In genomic region chr7:30478349-30479228, GRCh38 we compare ENCODE assay signal across 8 cellular contexts. TPM values are rescaled to one million over a fixed set of nuclear protein-coding genes. Genes with fewer than 3 reads are reported as not detected.
DNase-seq lines count a peak whose midpoint lies in the region; ATAC-seq and TF ChIP-seq lines count a peak whose summit lies in the region.

Gene NOD1 (minus strand): TSS chr7:30478784. CDS start chr7:30456921, 21,863 bp downstream.

- POLR2A ChIA-PET in PC-3 (lab: Charles Lee; ENCODE audit: unreplicated experiment) = interaction anchor here (0.6 kb wide), 1 partner anchor 195 kb away, joined by 17 read pairs; no protein-coding TSS in a partner anchor

- H3K4me1 ChIP-seq in PC-3 (ENCODE audit: insufficient read depth, low read length) (peaks cover 12% of the 10 kb centered on the region; the same call in 1 of the 2 replicates), muscle layer of duodenum (ENCODE audit: control insufficient read depth in 1 of 2, insufficient read depth in 2 of 2, low read length in 2 of 2) (peaks cover 10 to 16% of the 10 kb centered on the region in 2 donors)

- TSS peak; percentile 43 for BruUV-seq in PC-3 (replicated peaks; lab: Mats Ljungman, UMichigan)

- peak within 1 kb of the TSS; percentile 93 for H3K4me3 Mint-ChIP-seq in activated T-cell treated with anti-CD3 and anti-CD28 coated beads, Interleukin-2, amount 50 U/mL, for 4 hours

- peaks cover 49% of the 10 kb centered on the region for H3K4me1 Mint-ChIP-seq in activated T-cell treated with anti-CD3 and anti-CD28 coated beads, Interleukin-2, amount 50 U/mL, for 4 hours (ENCODE audit: low read depth)

- intact Hi-C loops in PC-3 (cut with micrococcal nuclease) = loop anchor here (1.0 kb wide), 1 partner anchor 26 kb away; the partner anchor contains the start of gene GGCT

- no peaks in the 10 kb centered on the region for H3K9me3 Mint-ChIP-seq in activated T-cell treated with anti-CD3 and anti-CD28 coated beads, Interleukin-2, amount 50 U/mL, for 4 hours

- peaks cover 13% of the 10 kb centered on the region for H3K36me3 Mint-ChIP-seq in activated T-cell treated with anti-CD3 and anti-CD28 coated beads, Interleukin-2, amount 50 U/mL, for 4 hours (ENCODE audit: insufficient read depth)

- CTCF ChIA-PET in PC-3 (lab: Charles Lee) = interaction anchor here (1.5 kb wide), 1 partner anchor 86 kb away, joined by 3 read pairs; no protein-coding TSS in a partner anchor

- H3F3A ChIP-seq in PC-3 (ENCODE audit: low read length, unreplicated experiment) = no peaks in the 10 kb centered on the region

- no peak for TF ChIP-seq CTCF in PC-3 (conservative IDR thresholded peaks at IDR 0.05; ENCODE audit: low read depth, low read length)

- ATAC-seq in GM19467 (IDR thresholded peaks at IDR 0.05; ENCODE audit: unreplicated experiment) (peak; percentile 88), PC-3 (peak; percentile 91), esophagus mucosa (peak; percentile 98)
- peak; percentile 87 to 89 for ATAC-seq in activated T-cell treated with anti-CD3 and anti-CD28 coated beads, Interleukin-2, amount 50 U/mL, for 4 hours

- H3K27ac ChIP-seq in PC-3 (ENCODE audit: low read length) = peak within 1 kb of the TSS; percentile 71
- H3K27ac ChIP-seq in muscle layer of duodenum (ENCODE audit: low read length) = peak within 1 kb of the TSS; percentile 90

- peak within 1 kb of the TSS; percentile 95 for H2AFZ ChIP-seq in PC-3 (ENCODE audit: low read length)

- peaks cover 38% of the 10 kb centered on the region for H3K79me2 ChIP-seq in PC-3 (ENCODE audit: low read length)

- peak within 1 kb of the TSS; percentile 87 for H3K4me3 ChIP-seq in PC-3 (ENCODE audit: low read length)
- peak within 1 kb of the TSS; percentile 78 to 93 for H3K4me3 ChIP-seq in muscle layer of duodenum (ENCODE audit: low read depth in 1 of 2, low read length in 2 of 2)

- H4K20me1 ChIP-seq in PC-3 (ENCODE audit: low read length) = no peaks in the 10 kb centered on the region

- no peaks in the 10 kb centered on the region for H3K27me3 Mint-ChIP-seq in activated T-cell treated with anti-CD3 and anti-CD28 coated beads, Interleukin-2, amount 50 U/mL, for 4 hours (ENCODE audit: low read depth)

- H3K36me3 ChIP-seq in PC-3 (ENCODE audit: low read depth, low read length) (no peaks in the 10 kb centered on the region), muscle layer of duodenum (ENCODE audit: control insufficient read depth in 1 of 2, insufficient read depth in 2 of 2, low read length in 2 of 2) (no peaks in the 10 kb centered on the region)

- H3K9me2 ChIP-seq in PC-3 (replicated peaks; ENCODE audit: low read length) = no peaks in the 10 kb centered on the region

- H3K27me3 ChIP-seq in PC-3 (ENCODE audit: low read length) (no peaks in the 10 kb centered on the region), muscle layer of duodenum (ENCODE audit: low read depth, low read length) (no peaks in the 10 kb centered on the region)

- peak; percentile 49 for DNase-seq in COR-L47 (lab: John Stamatoyannopoulos, UW)
- peak; percentile 56 for DNase-seq in HS-5 (ENCODE audit: low read depth)
- DNase-seq in PC-3 = peak; percentile 78
- peak; percentile 44 for DNase-seq in activated T-cell treated with anti-CD3 and anti-CD28 coated beads, Interleukin-2, amount 50 U/mL, for 4 hours
- peak; percentile 37 for DNase-seq in stimulated activated CD8-positive, alpha-beta memory T cell treated with anti-CD3 and anti-CD28 coated beads, Interleukin-7, amount 100 ng/mL, for 24 hours (ENCODE audit: low read depth)

- peak within 1 kb of the TSS; percentile 82 for H3K9ac ChIP-seq in PC-3 (ENCODE audit: low read length)

- H3K9me3 ChIP-seq in PC-3 (ENCODE audit: low read length) (no peaks in the 10 kb centered on the region), muscle layer of duodenum (ENCODE audit: control insufficient read depth in 1 of 2, low read length in 2 of 2) (no peaks in the 10 kb centered on the region)

- peak within 1 kb of the TSS; percentile 97 for H3K4me2 ChIP-seq in PC-3 (ENCODE audit: low read length)

RNA-seq across cellular contexts. Expression of gene NOD1, which starts in this region (rescaled TPM):
- total RNA-seq in PC-3 (2014; rRNA removed) (4.6 and 5.9 TPM in 2 replicates), esophagus mucosa (6.6 TPM)
- 1 to 10 TPM; 4.1 to 5.4 (median 4.6) TPM for total RNA-seq in activated T-cell treated with anti-CD3 and anti-CD28 coated beads, Interleukin-2, amount 50 U/mL, for 4 hours

Comparison
In these comparisons a context has a peak if more than half of its experiments do, and no peak if none do; other contexts are left out.
1. Peak in every context shown above with its lines: DNase-seq, ATAC-seq, H3K4me3 ChIP-seq and H3K27ac ChIP-seq.